Comparison of ENCODE assay signal across 12 cellular contexts in the genomic region with DNA sequence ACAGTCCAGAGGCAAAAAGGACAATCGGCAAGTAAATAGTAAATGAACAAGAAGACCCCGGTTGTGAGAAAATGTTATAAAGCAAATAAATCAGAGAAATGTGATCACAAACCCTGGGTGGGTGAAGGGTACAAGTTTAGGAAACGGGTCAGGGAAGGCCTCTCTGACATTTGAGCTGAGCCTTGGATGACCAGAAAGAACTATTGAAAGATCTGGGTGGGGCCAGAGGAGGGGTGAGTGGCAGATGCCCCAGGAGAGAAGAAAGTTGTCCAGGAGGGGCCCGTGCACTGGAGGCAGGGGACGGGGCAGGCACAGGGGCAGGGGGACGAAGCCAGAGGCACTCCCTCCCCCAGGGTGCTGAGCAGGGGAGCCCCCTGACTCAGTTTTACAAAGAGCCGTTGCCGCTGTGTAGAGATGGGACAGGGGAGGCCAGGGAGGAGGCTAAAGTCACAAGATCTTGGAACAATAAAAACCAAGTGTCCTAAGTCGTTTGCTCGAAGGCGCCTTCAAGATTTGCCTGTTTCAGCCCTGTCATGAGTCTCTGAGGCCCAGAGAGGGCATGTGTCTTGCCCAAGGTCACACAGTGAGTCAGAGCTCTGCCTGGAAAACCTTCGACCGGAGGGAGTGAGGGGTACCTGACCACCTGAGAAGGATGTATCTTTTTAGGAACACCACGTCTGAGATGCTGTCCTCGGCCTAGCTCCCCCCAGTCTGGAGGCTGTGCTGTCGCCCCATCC. TPM values are rescaled to one million over a fixed set of nuclear protein-coding genes. Genes with fewer than 3 reads are reported as not detected.
A peak's percentile ranks its signal among the peaks of the same experiment; 100 is the strongest.
DNase-seq lines count a peak whose midpoint lies in the region; ATAC-seq, FAIRE-seq and TF ChIP-seq lines count a peak whose summit lies in the region.
"Had no signal": no experiment of that assay in that cellular context is flagged by ENCODE, and none has a peak within 500 bp of the region (broad histone marks: within the 10 kb centered on the region; RNA-seq: fewer than 3 reads in every experiment).

No MANE protein-coding gene starts in this region.

- peaks cover 21% of the 10 kb centered on the region for H3K4me1 Mint-ChIP-seq in MCF 10A (ENCODE audit: insufficient read depth, unreplicated experiment)
- peaks cover 28% of the 10 kb centered on the region for H3K4me1 Mint-ChIP-seq in mesothelial cell of epicardium

- SMC1A ChIA-PET in GM12878 (lab: Charles Lee; ENCODE audit: uncharacterized antibody, unreplicated experiment): interaction anchor here (1.2 kb wide), 1 partner anchor 11 kb away, joined by 4 read pairs; no protein-coding TSS in a partner anchor

- H3K27me3 Mint-ChIP-seq in MCF 10A (ENCODE audit: insufficient read depth, unreplicated experiment) (no peaks in the 10 kb centered on the region), mesothelial cell of epicardium (ENCODE audit: low read depth) (no peaks in the 10 kb centered on the region)

- in situ Hi-C loops in GM12878 (cut with MboI): no loop called here
- in situ Hi-C loops in G401 (cut with HindIII; ENCODE audit: low sequenced_read_pairs): no loop called here

- DNase-seq in breast epithelium (ENCODE audit: low spot score in 2 of 2) (no peak), MCF 10A (ENCODE audit: unreplicated experiment) (no peak), GM12878 (ENCODE audit: low read depth, low spot score) (no peak), mesothelial cell of epicardium (ENCODE audit: low spot score in 2 of 2, unreplicated experiment in 2 of 2) (no peak), tibial nerve (ENCODE audit: low spot score in 2 of 2) (no peak), HTR-8/SVneo (ENCODE audit: insufficient read length, low spot score) (no peak), G401 (ENCODE audit: low spot score) (no peak)
- DNase-seq: NCI-H187 treated with DMSO at 0.1 percent for 48 hours had no signal

- H3K9ac ChIP-seq in GM12878 (ENCODE audit: control insufficient read depth, insufficient read depth, low read length): peak overlapping the region; percentile 85
- H3K9ac ChIP-seq: parathyroid adenoma had no signal

- H2AFZ ChIP-seq in GM12878 (ENCODE audit: control insufficient read depth, low read depth, low read length): peak overlapping the region; percentile 54; the same call in 1 of the 2 replicates
- H2AFZ ChIP-seq: parathyroid adenoma had no signal

- FAIRE-seq in GM12878 (lab: Jason Lieb, UNC) (no peak), HTR-8/SVneo (lab: Jason Lieb, UNC) (no peak)

- TF ChIP-seq POLR2A in breast epithelium (IDR thresholded peaks at IDR 0.05) (no peak), GM12878 (IDR thresholded peaks at IDR 0.05; ENCODE audit: low read depth, low read length) (no peak), tibial nerve (IDR thresholded peaks at IDR 0.05) (no peak)

- H3K36me3 Mint-ChIP-seq in MCF 10A (ENCODE audit: insufficient read depth, unreplicated experiment) (no peaks in the 10 kb centered on the region), mesothelial cell of epicardium (no peaks in the 10 kb centered on the region)

- H3K4me3 Mint-ChIP-seq in MCF 10A (ENCODE audit: unreplicated experiment) (no peak overlapping the region), mesothelial cell of epicardium (no peak overlapping the region)
- H3K4me3 Mint-ChIP-seq: B cell had no signal

- no peaks in the 10 kb centered on the region for H3K27me3 ChIP-seq in breast epithelium
- no peaks in the 10 kb centered on the region for H3K27me3 ChIP-seq in GM12878 (replicated peaks in 1 of 2; ENCODE audit: control insufficient read depth in 2 of 2, insufficient read depth in 2 of 2, low read length in 1 of 2)
- H3K27me3 ChIP-seq in tibial nerve: no peaks in the 10 kb centered on the region

- no peaks in the 10 kb centered on the region for H3K9me3 Mint-ChIP-seq in MCF 10A (ENCODE audit: unreplicated experiment)
- H3K9me3 Mint-ChIP-seq in mesothelial cell of epicardium: no peaks in the 10 kb centered on the region

- no peak for TF ChIP-seq RAD21 in GM12878 (IDR thresholded peaks at IDR 0.05; ENCODE audit: insufficient read depth, low read depth, low read length)

- CTCF ChIA-PET in MCF 10A (lab: Yijun Ruan, JAX) (no interaction called here), GM12878 (lab: Yijun Ruan, JAX) (no interaction called here)

- no peak for TF ChIP-seq CTCF in breast epithelium (IDR thresholded peaks at IDR 0.05)
- no peak for TF ChIP-seq CTCF in MCF 10A (IDR thresholded peaks at IDR 0.05; ENCODE audit: unreplicated experiment)
- no peak for TF ChIP-seq CTCF in GM12878 (IDR thresholded peaks at IDR 0.05 in 2 of 3, conservative IDR thresholded peaks at IDR 0.05 in 1 of 3; ENCODE audit: control insufficient read depth in 2 of 3, extremely low read depth in 1 of 3, insufficient read depth in 1 of 3, low read depth in 3 of 3, low read length in 3 of 3)
- TF ChIP-seq CTCF in mesothelial cell of epicardium (IDR thresholded peaks at IDR 0.05; ENCODE audit: unreplicated experiment): no peak
- no peak for TF ChIP-seq CTCF in tibial nerve (IDR thresholded peaks at IDR 0.05)

- no peaks in the 10 kb centered on the region for H4K20me1 ChIP-seq in GM12878 (ENCODE audit: control insufficient read depth, insufficient read depth)

- no peaks in the 10 kb centered on the region for H3K79me2 ChIP-seq in GM12878 (ENCODE audit: control insufficient read depth, insufficient read depth, low read length)
- H3K79me2 ChIP-seq: parathyroid adenoma had no signal

- TF ChIP-seq EP300 in GM12878 (IDR thresholded peaks at IDR 0.05; ENCODE audit: borderline replicate concordance in 1 of 2, control insufficient read depth in 1 of 2, low read depth in 2 of 2, low read length in 2 of 2) (no peak), tibial nerve (IDR thresholded peaks at IDR 0.05) (no peak)

- H3K4me1 ChIP-seq in breast epithelium: peaks cover 0 to 13% of the 10 kb centered on the region in 2 donors
- H3K4me1 ChIP-seq in GM12878 (ENCODE audit: control insufficient read depth, insufficient read depth, low read length): peaks cover 36% of the 10 kb centered on the region
- H3K4me1 ChIP-seq in tibial nerve: peaks cover 0 to 37% (median 26%) of the 10 kb centered on the region in 4 donors

- POLR2A ChIA-PET in MCF 10A (lab: Yijun Ruan, JAX): interaction anchor here (1.3 to 1.4 kb wide), 2 partner anchors 13 to 54 kb away, joined by 3 to 4 read pairs; no protein-coding TSS in a partner anchor
- POLR2A ChIA-PET in GM12878 (lab: Charles Lee): no interaction called here

- intact Hi-C loops in breast epithelium (cut with DNase I; ENCODE audit: low total_unique reads): no loop called here
- intact Hi-C loops in MCF 10A (cut with micrococcal nuclease): no loop called here
- intact Hi-C loops in GM12878 (cut with micrococcal nuclease; ENCODE audit: unreplicated experiment): no loop called here

- ATAC-seq in GM12878: peak; percentile 23
- no peak for ATAC-seq in GM18517 (IDR thresholded peaks at IDR 0.05; ENCODE audit: unreplicated experiment)
- ATAC-seq: esophagus mucosa had no signal

- BruUV-seq in MCF 10A (replicated peaks; lab: Mats Ljungman, UMichigan) (no TSS peak), GM12878 (replicated peaks; lab: Mats Ljungman, UMichigan) (no TSS peak)

- H3K36me3 ChIP-seq in breast epithelium (no peaks in the 10 kb centered on the region), GM12878 (ENCODE audit: control insufficient read depth in 2 of 2, insufficient read depth in 2 of 2, low read length in 1 of 2) (no peaks in the 10 kb centered on the region), tibial nerve (no peaks in the 10 kb centered on the region)

- H3K27ac ChIP-seq in breast epithelium: peak overlapping the region; percentile 70 to 79
- H3K27ac ChIP-seq in GM12878 (ENCODE audit: control insufficient read depth, insufficient read depth): peak overlapping the region; percentile 90
- peak overlapping the region in 3 of 4 donors; percentile 15 to 79 (median 79) for H3K27ac ChIP-seq in tibial nerve
- H3K27ac ChIP-seq: parathyroid adenoma had no signal

- RAD21 ChIA-PET in GM12878 (lab: Charles Lee; ENCODE audit: unreplicated experiment): interaction anchor here (0.7 to 1.6 kb wide), 3 partner anchors 13 to 60 kb away, joined by 3 to 4 read pairs (median 4); no protein-coding TSS in a partner anchor

- H3K4me3 ChIP-seq in breast epithelium (no peak overlapping the region), GM12878 (no peak overlapping the region), tibial nerve (no peak overlapping the region)

- H3K9me3 ChIP-seq in breast epithelium (no peaks in the 10 kb centered on the region), GM12878 (replicated peaks; ENCODE audit: control insufficient read depth, insufficient read depth, low read length) (no peaks in the 10 kb centered on the region), tibial nerve (no peaks in the 10 kb centered on the region)

- peak overlapping the region; percentile 86 for H3K4me2 ChIP-seq in GM12878 (ENCODE audit: control insufficient read depth, insufficient read depth)

- WGBS in GM12878 (ENCODE audit: insufficient coverage, insufficient replicate concordance, low lambda C conversion rate, missing lambda C conversion rate): 81% methylated on average over 16 of the region's 16 CpGs
- 70 to 71% methylated on average over 15 to 16 of the region's 16 CpGs for WGBS in tibial nerve, 2 donors

- H3K27ac Mint-ChIP-seq in MCF 10A (ENCODE audit: low read depth, unreplicated experiment): no peak overlapping the region
- peak overlapping the region; percentile 54 for H3K27ac Mint-ChIP-seq in mesothelial cell of epicardium
- H3K27ac Mint-ChIP-seq: B cell had no signal

TF ChIP-seq in GM12878, 131 proteins besides CTCF, POLR2A, EP300 and RAD21 (continues in another document):
- no peak for TF ChIP-seq CBFB (IDR thresholded peaks at IDR 0.05; ENCODE audit: low read depth)

RNA-seq across cellular contexts. Expression of gene PDGFB, which starts 10.8 kb away (rescaled TPM):
- total RNA-seq in breast epithelium: 10 to 100 TPM in 1 of 3 donors, 1 to 10 TPM in 2; 5.3 to 11.1 (median 8.5) TPM
- total RNA-seq in MCF 10A (2022): 0.29 and 0.37 TPM in 2 replicates
- total RNA-seq in GM12878 (2013; cell fraction: nucleolus; rRNA removed): not detected in 2 replicates
- total RNA-seq in GM12878 (2014; rRNA removed): 0.56 and 1.0 TPM in 2 replicates
- total RNA-seq in GM12878 (2014; rRNA removed; fragmentation: Illumina TruSeq; extraction: Trizol): 0.46 and 0.58 TPM in 2 replicates
- 0.98 and 1.1 TPM in 2 replicates for total RNA-seq in GM12878 (2021)
- polyA plus RNA-seq in GM12878 (2011; ENCODE audit: low read depth): 0.25 TPM
- polyA plus RNA-seq in GM12878 (2011; rRNA removed): not detected in 2 replicates
- 0.07 TPM in 1 of 2 replicates, not detected in the other for polyA plus RNA-seq in GM12878 (2011; cell fraction: cytosol; rRNA removed)
- 0.09 and 0.19 TPM in 2 replicates for polyA plus RNA-seq in GM12878 (2011; cell fraction: nucleus; rRNA removed)
- polyA plus RNA-seq in GM12878 (2012): 0.39 and 1.6 TPM in 2 replicates
- polyA plus RNA-seq in GM12878 (2014; fragmentation: Illumina TruSeq; extraction: Trizol): 0.29 and 0.57 TPM in 2 replicates
- polyA plus RNA-seq in GM12878 (2014; fragmentation: Nextera tagmentation; extraction: Ambion mirVana): under 1 TPM; 0.13 to 0.19 TPM
- 0.76 and 0.91 TPM in 2 replicates for polyA plus RNA-seq in GM12878 (2014; rRNA removed)
- polyA plus RNA-seq in GM12878 (2016; fragmentation: Nextera tagmentation; extraction: Ambion mirVana): under 1 TPM; 0.23 to 0.24 TPM
- not detected in 2 replicates for polyA minus RNA-seq in GM12878 (2011; rRNA and poly(A)+ RNA removed)
- polyA minus RNA-seq in GM12878 (2011; cell fraction: cytosol; rRNA and poly(A)+ RNA removed): not detected in 2 replicates
- polyA minus RNA-seq in GM12878 (2011; cell fraction: nucleus; rRNA and poly(A)+ RNA removed): not detected in 2 replicates
- total RNA-seq in mesothelial cell of epicardium: 14.2 to 15.2 TPM (median 14.7 TPM) in 3 replicates
- total RNA-seq in tibial nerve: 10 to 100 TPM in 2 of 4 donors, 1 to 10 TPM in 2; 7.5 to 22.2 (median 10.2) TPM
- total RNA-seq in G401 (2014; rRNA removed; shearing (Covaris generic)): 5.0 and 17.1 TPM in 2 replicates
- total RNA-seq: B cell had no signal
